Comparison of ENCODE assay signal across 35 cellular contexts in genomic region chr17:75596320-75597087, GRCh38. TPM values are rescaled to one million over a fixed set of nuclear protein-coding genes. Genes with fewer than 3 reads are reported as not detected.
"Had no signal": no experiment of that assay in that cellular context is flagged by ENCODE, and none has a peak within 500 bp of the region (broad histone marks: within the 10 kb centered on the region; RNA-seq: fewer than 3 reads in every experiment).

No MANE protein-coding gene starts in this region.

- H3K9me3 Mint-ChIP-seq: activated CD4-positive, alpha-beta memory T cell treated with anti-CD3 and anti-CD28 coated beads, Interleukin-2, amount 10 ng/mL, durations not matched to agents 7 days and 5 days; activated naive CD4-positive, alpha-beta T cell treated with anti-CD3 and anti-CD28 coated beads, Interleukin-2, amount 50 U/mL, for 24 hours; activated naive CD8-positive, alpha-beta T cell treated with anti-CD3 and anti-CD28 coated beads, Interleukin-2, amount 10 ng/mL, durations not matched to agents 7 days and 5 days; activated T-cell treated with anti-CD3 and anti-CD28 coated beads, Interleukin-2, amount 50 U/mL, for 72 hours; activated T-helper 17 cell treated with anti-CD3 and anti-CD28 coated beads, Interleukin-2, amount 50 U/mL, for 72 hours; central memory CD8-positive, alpha-beta T cell had no signal

- H3K4me3 ChIP-seq: ascending aorta, cardiac muscle cell, K562, PC-9 had no signal

- H3K4me1 ChIP-seq: ascending aorta had no signal

- H3K9me3 ChIP-seq: ascending aorta had no signal

- DNase-seq: activated CD4-positive, alpha-beta memory T cell treated with anti-CD3 and anti-CD28 coated beads, Interleukin-2, amount 10 ng/mL, durations not matched to agents 7 days and 5 days; activated CD4-positive, alpha-beta T cell treated with anti-CD3 and anti-CD28 coated beads for 1 hour; activated CD4-positive, alpha-beta T cell treated with anti-CD3 and anti-CD28 coated beads for 48 hours; activated CD4-positive, CD25-positive, alpha-beta regulatory T cell; activated CD8-positive, alpha-beta memory T cell treated with anti-CD3 and anti-CD28 coated beads for 24 hours; activated CD8-positive, alpha-beta memory T cell treated with anti-CD3 and anti-CD28 coated beads, Interleukin-2, amount 10 ng/mL, durations not matched to agents 7 days and 5 days; activated CD8-positive, alpha-beta memory T cell treated with anti-CD3 and anti-CD28 coated beads, Interleukin-2, amount 50 U/mL, for 48 hours; activated effector memory CD4-positive, alpha-beta T cell treated with anti-CD3 and anti-CD28 coated beads, Interleukin-2, amount 50 U/mL, for 16 hours; activated naive CD4-positive, alpha-beta T cell; activated naive CD8-positive, alpha-beta T cell treated with anti-CD3 and anti-CD28 coated beads, Interleukin-2, amount 10 ng/mL, durations not matched to agents 7 days and 5 days; activated T-cell treated with anti-CD3 and anti-CD28 coated beads, Interleukin-2, amount 50 U/mL, for 72 hours; amygdala; NCI-H1092 treated with DMSO at 0.1 percent for 48 hours; NCI-H1417; NCI-H146; NCI-H187; NCI-H2081; NCI-H345; NCI-H524 treated with DMSO at 0.1 percent for 48 hours; NCI-H748 treated with DMSO at 0.1 percent for 48 hours; NK-92 treated with Interleukin-12 subunit alpha and Interleukin-12 subunit beta, amount 100 ng/mL, for 24 hours; PC-9; SW 1271; T-helper 1 cell; T-helper 2 cell; T-helper 9 cell had no signal

- H3K27me3 Mint-ChIP-seq: activated CD4-positive, alpha-beta memory T cell treated with anti-CD3 and anti-CD28 coated beads, Interleukin-2, amount 10 ng/mL, durations not matched to agents 7 days and 5 days; activated CD8-positive, alpha-beta memory T cell treated with anti-CD3 and anti-CD28 coated beads, Interleukin-2, amount 10 ng/mL, durations not matched to agents 7 days and 5 days; activated naive CD4-positive, alpha-beta T cell treated with anti-CD3 and anti-CD28 coated beads, Interleukin-2, amount 50 U/mL, for 24 hours; activated naive CD8-positive, alpha-beta T cell treated with anti-CD3 and anti-CD28 coated beads, Interleukin-2, amount 10 ng/mL, durations not matched to agents 7 days and 5 days; activated T-helper 17 cell treated with anti-CD3 and anti-CD28 coated beads, Interleukin-2, amount 50 U/mL, for 72 hours; central memory CD8-positive, alpha-beta T cell had no signal

- H3K4me3 Mint-ChIP-seq: activated CD4-positive, alpha-beta memory T cell treated with anti-CD3 and anti-CD28 coated beads, Interleukin-2, amount 10 ng/mL, durations not matched to agents 7 days and 5 days; activated CD8-positive, alpha-beta memory T cell treated with anti-CD3 and anti-CD28 coated beads, Interleukin-2, amount 10 ng/mL, durations not matched to agents 7 days and 5 days; activated naive CD4-positive, alpha-beta T cell treated with anti-CD3 and anti-CD28 coated beads, Interleukin-2, amount 50 U/mL, for 24 hours; activated naive CD8-positive, alpha-beta T cell treated with anti-CD3 and anti-CD28 coated beads, Interleukin-2, amount 10 ng/mL, durations not matched to agents 7 days and 5 days; activated T-cell treated with anti-CD3 and anti-CD28 coated beads, Interleukin-2, amount 50 U/mL, for 72 hours; activated T-helper 17 cell treated with anti-CD3 and anti-CD28 coated beads, Interleukin-2, amount 50 U/mL, for 72 hours; central memory CD8-positive, alpha-beta T cell had no signal

- H2AFZ ChIP-seq: PC-9 had no signal

- H3K27me3 ChIP-seq: ascending aorta, cardiac muscle cell had no signal

- H3K4me1 Mint-ChIP-seq: activated CD4-positive, alpha-beta memory T cell treated with anti-CD3 and anti-CD28 coated beads, Interleukin-2, amount 10 ng/mL, durations not matched to agents 7 days and 5 days; activated CD8-positive, alpha-beta memory T cell treated with anti-CD3 and anti-CD28 coated beads, Interleukin-2, amount 10 ng/mL, durations not matched to agents 7 days and 5 days; activated naive CD4-positive, alpha-beta T cell treated with anti-CD3 and anti-CD28 coated beads, Interleukin-2, amount 50 U/mL, for 24 hours; activated naive CD8-positive, alpha-beta T cell treated with anti-CD3 and anti-CD28 coated beads, Interleukin-2, amount 10 ng/mL, durations not matched to agents 7 days and 5 days; activated T-helper 17 cell treated with anti-CD3 and anti-CD28 coated beads, Interleukin-2, amount 50 U/mL, for 72 hours had no signal

- H3K36me3 ChIP-seq: ascending aorta, cardiac muscle cell had no signal

- H3K4me2 ChIP-seq: PC-9 had no signal

- H3K36me3 Mint-ChIP-seq: activated CD8-positive, alpha-beta memory T cell treated with anti-CD3 and anti-CD28 coated beads, Interleukin-2, amount 10 ng/mL, durations not matched to agents 7 days and 5 days; activated naive CD4-positive, alpha-beta T cell treated with anti-CD3 and anti-CD28 coated beads, Interleukin-2, amount 50 U/mL, for 24 hours; activated naive CD8-positive, alpha-beta T cell treated with anti-CD3 and anti-CD28 coated beads, Interleukin-2, amount 10 ng/mL, durations not matched to agents 7 days and 5 days had no signal

- H3K27ac ChIP-seq: ascending aorta, cardiac muscle cell, PC-9, RWPE1, VCaP had no signal

- H3K27ac Mint-ChIP-seq: activated CD4-positive, alpha-beta memory T cell treated with anti-CD3 and anti-CD28 coated beads, Interleukin-2, amount 10 ng/mL, durations not matched to agents 7 days and 5 days; activated CD8-positive, alpha-beta memory T cell treated with anti-CD3 and anti-CD28 coated beads, Interleukin-2, amount 10 ng/mL, durations not matched to agents 7 days and 5 days; activated naive CD4-positive, alpha-beta T cell treated with anti-CD3 and anti-CD28 coated beads, Interleukin-2, amount 50 U/mL, for 24 hours; activated naive CD8-positive, alpha-beta T cell treated with anti-CD3 and anti-CD28 coated beads, Interleukin-2, amount 10 ng/mL, durations not matched to agents 7 days and 5 days; activated T-cell treated with anti-CD3 and anti-CD28 coated beads, Interleukin-2, amount 50 U/mL, for 72 hours; activated T-helper 17 cell treated with anti-CD3 and anti-CD28 coated beads, Interleukin-2, amount 50 U/mL, for 72 hours had no signal

RNA-seq across cellular contexts. Expression of gene SMIM5, which starts 36.7 kb away (rescaled TPM):
- total RNA-seq: activated CD4-positive, alpha-beta memory T cell treated with anti-CD3 and anti-CD28 coated beads, Interleukin-2, amount 10 ng/mL, durations not matched to agents 7 days and 5 days; ascending aorta; K562; M059J had no signal
